11 cellular contexts compared by ENCODE assay signal in genomic region chr15:74209997-74210573, GRCh38. TPM values are rescaled to one million over a fixed set of nuclear protein-coding genes. Genes with fewer than 3 reads are reported as not detected.
A peak's percentile ranks its signal among the peaks of the same experiment; 100 is the strongest.
DNase-seq lines count a peak whose midpoint lies in the region; ATAC-seq and TF ChIP-seq lines count a peak whose summit lies in the region.
"Had no signal": no experiment of that assay in that cellular context is flagged by ENCODE, and none has a peak within 500 bp of the region (broad histone marks: within the 10 kb centered on the region; RNA-seq: fewer than 3 reads in every experiment).

No MANE protein-coding gene starts in this region.

- intact Hi-C loops in heart right ventricle (cut with DNase I) (no loop called here), Right ventricle myocardium inferior (cut with DNase I) (no loop called here)

- H3K4me1 ChIP-seq in heart right ventricle = peaks cover 0 to 34% (median 10%) of the 10 kb centered on the region in 9 donors

- H3K4me3 ChIP-seq in heart right ventricle (no peak overlapping the region), astrocyte of the spinal cord (ENCODE audit: low read depth, low read length) (no peak overlapping the region)

- H3K27me3 ChIP-seq in heart right ventricle = no peaks in the 10 kb centered on the region

- no peaks in the 10 kb centered on the region for H3K9me3 ChIP-seq in heart right ventricle

- DNase-seq in heart right ventricle = no peak
- DNase-seq in Right ventricle myocardium inferior (ENCODE audit: missing footprints) = no peak
- DNase-seq in astrocyte of the spinal cord (ENCODE audit: low read depth, low spot score) = peak; percentile 82
- peak; percentile 88 for DNase-seq in iris pigment epithelial cell (ENCODE audit: low read depth)
- no peak for DNase-seq in SHP77 (lab: John Stamatoyannopoulos, UW)
- no peak for DNase-seq in NCI-H1417 treated with DMSO at 0.1 percent for 48 hours (lab: John Stamatoyannopoulos, UW)
- DNase-seq in NCI-H1092 (lab: John Stamatoyannopoulos, UW) = no peak
- DNase-seq: activated CD8-positive, alpha-beta memory T cell treated with anti-CD3 and anti-CD28 coated beads, Interleukin-2, amount 10 ng/mL, durations not matched to agents 7 days and 5 days; stimulated activated naive CD8-positive, alpha-beta T cell treated with anti-CD3 and anti-CD28 coated beads, Interleukin-15, Interleukin-2, amounts not matched to agents 100 U/mL and 50 U/mL, for 24 hours; T-helper 17 cell had no signal

- in situ Hi-C loops in astrocyte of the spinal cord (cut with HindIII; ENCODE audit: low sequenced_read_pairs) = no loop called here

- peak in 5 of 8 donors; percentile 21 to 56 (median 27) for ATAC-seq in heart right ventricle
- no peak for ATAC-seq in Right ventricle myocardium inferior
- no peak for ATAC-seq in GM18868 (IDR thresholded peaks at IDR 0.05; ENCODE audit: unreplicated experiment)
- ATAC-seq: activated CD8-positive, alpha-beta memory T cell treated with anti-CD3 and anti-CD28 coated beads, Interleukin-2, amount 10 ng/mL, durations not matched to agents 7 days and 5 days; stimulated activated naive CD8-positive, alpha-beta T cell treated with anti-CD3 and anti-CD28 coated beads, Interleukin-15, Interleukin-2, amounts not matched to agents 100 U/mL and 50 U/mL, for 24 hours; T-helper 17 cell had no signal

- TF ChIP-seq CTCF in heart right ventricle (IDR thresholded peaks at IDR 0.05) = no peak
- TF ChIP-seq CTCF in astrocyte of the spinal cord (IDR thresholded peaks at IDR 0.05; ENCODE audit: low read depth, low read length) = no peak

- WGBS in heart right ventricle, 2 donors = 19 to 20% methylated on average over 4 of the region's 4 CpGs

- no peak overlapping the region for H3K27ac ChIP-seq in heart right ventricle

- H3K36me3 ChIP-seq in heart right ventricle = no peaks in the 10 kb centered on the region

RNA-seq across cellular contexts. Expression of gene STRA6, which starts 7.5 kb away (rescaled TPM):
- total RNA-seq in heart right ventricle (under 1 TPM in 2 of 10 donors, not detected in 8; 0.13 to 0.21 TPM), Right ventricle myocardium inferior (not detected)
- under 1 TPM; 0.03 to 0.15 TPM for polyA plus RNA-seq in heart right ventricle
- total RNA-seq: T-helper 17 cell had no signal

RNA-seq across cellular contexts. Expression of gene CCDC33, which starts 26.0 kb away (rescaled TPM):
- total RNA-seq in heart right ventricle (not detected), Right ventricle myocardium inferior (not detected)
- polyA plus RNA-seq in heart right ventricle = not detected
- total RNA-seq: activated CD8-positive, alpha-beta memory T cell treated with anti-CD3 and anti-CD28 coated beads, Interleukin-2, amount 10 ng/mL, durations not matched to agents 7 days and 5 days; T-helper 17 cell had no signal

RNA-seq across cellular contexts. Expression of gene ISLR, which starts 36.6 kb away (rescaled TPM):
- total RNA-seq in heart right ventricle (10 to 100 TPM in 9 of 10 donors, 1 to 10 TPM in 1; 9.1 to 19.7 (median 14.1) TPM), Right ventricle myocardium inferior (13.8 TPM)
- polyA plus RNA-seq in heart right ventricle = 10 to 100 TPM in 1 of 2 donors, 1 to 10 TPM in 1; 8.8 to 12.2 TPM
- total RNA-seq: activated CD8-positive, alpha-beta memory T cell treated with anti-CD3 and anti-CD28 coated beads, Interleukin-2, amount 10 ng/mL, durations not matched to agents 7 days and 5 days; T-helper 17 cell had no signal

Comparison
In these comparisons a context has a peak if more than half of its experiments do, and no peak if none do; other contexts are left out.
1. ATAC-seq: peak in heart right ventricle (5 of 8); none in Right ventricle myocardium inferior (single experiment) and GM18868 (single experiment).
2. DNase-seq: peak in astrocyte of the spinal cord (single experiment) and iris pigment epithelial cell (single experiment); none in heart right ventricle (0 of 2), Right ventricle myocardium inferior (single experiment), SHP77 (0 of 2), NCI-H1417 treated with DMSO at 0.1 percent for 48 hours (single experiment) and NCI-H1092 (single experiment).